9 cellular contexts compared by ENCODE assay signal in the genomic region with DNA sequence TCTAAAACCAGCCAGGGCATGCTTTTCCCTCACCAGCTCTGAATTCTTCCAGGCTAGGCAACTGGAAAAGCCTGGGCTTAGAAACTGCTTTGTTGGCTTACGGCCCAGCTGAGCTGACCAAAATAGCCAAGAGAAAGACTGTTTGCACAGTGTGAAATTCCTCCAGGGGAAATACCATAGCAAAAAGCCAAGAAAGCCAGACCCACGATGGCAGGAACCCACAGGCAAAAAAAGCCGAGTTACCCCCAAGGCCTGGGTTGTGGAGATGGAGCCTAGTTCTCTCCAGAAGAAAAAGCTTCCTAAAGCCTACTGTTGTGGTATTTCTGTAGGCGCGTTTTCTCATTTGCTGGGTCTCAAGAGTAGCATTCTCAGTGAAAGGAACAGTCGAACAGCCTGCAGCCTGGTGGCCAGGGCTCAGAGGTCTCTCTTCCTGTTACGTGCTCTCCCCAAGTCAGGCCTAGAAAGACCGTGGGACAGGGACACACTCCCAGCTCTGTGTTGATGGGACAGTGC. TPM values are rescaled to one million over a fixed set of nuclear protein-coding genes. Genes with fewer than 3 reads are reported as not detected.
DNase-seq lines count a peak whose midpoint lies in the region; ATAC-seq and TF ChIP-seq lines count a peak whose summit lies in the region.
"Had no signal": no experiment of that assay in that cellular context is flagged by ENCODE, and none has a peak within 500 bp of the region (broad histone marks: within the 10 kb centered on the region; RNA-seq: fewer than 3 reads in every experiment).

No MANE protein-coding gene starts in this region.

- TF ChIP-seq CTCF in WERI-Rb-1 (IDR thresholded peaks at IDR 0.05; ENCODE audit: low read depth, low read length): no peak

- H3K4me3 ChIP-seq in WERI-Rb-1 (ENCODE audit: low read depth, low read length): no peak overlapping the region

- no peak overlapping the region for H3K27ac ChIP-seq in WERI-Rb-1

- DNase-seq in Ammon's horn (ENCODE audit: low spot score) (peak; percentile 83), astrocyte of the hippocampus (ENCODE audit: low read depth, low spot score) (peak; percentile 97), Right ventricle myocardium superior (peak; percentile 85), posterior cingulate gyrus (peak; percentile 64 to 95 (median 72)), AML-193 (lab: John Stamatoyannopoulos, UW) (no peak), cortex of kidney (lab: John Stamatoyannopoulos, UW) (no peak), Kasumi-1 (lab: John Stamatoyannopoulos, UW) (no peak), WERI-Rb-1 (no peak)
- DNase-seq: DND-41 had no signal

- H3K27me3 ChIP-seq in WERI-Rb-1 (ENCODE audit: insufficient read depth, low read depth, severe bottlenecking): no peaks in the 10 kb centered on the region

- peaks cover 5% of the 10 kb centered on the region for H3K36me3 ChIP-seq in WERI-Rb-1

- intact Hi-C loops in Right ventricle myocardium superior (cut with DNase I): no loop called here
- intact Hi-C loops in posterior cingulate gyrus (cut with DNase I): no loop called here

- no peaks in the 10 kb centered on the region for H3K9me3 ChIP-seq in WERI-Rb-1 (ENCODE audit: severe bottlenecking)

- peak; percentile 89 for ATAC-seq in Right ventricle myocardium superior (ENCODE audit: poor library complexity)

RNA-seq across cellular contexts. Expression of a gene that starts 9.2 kb away (rescaled TPM):
- 12.4 TPM for total RNA-seq in Right ventricle myocardium superior

RNA-seq across cellular contexts. Expression of a gene that starts 36.1 kb away (rescaled TPM):
- 28.2 TPM for total RNA-seq in Right ventricle myocardium superior

RNA-seq across cellular contexts. Expression of a gene that starts 52.4 kb away (rescaled TPM):
- total RNA-seq in Right ventricle myocardium superior: not detected

RNA-seq across cellular contexts. Expression of a gene that starts 54.3 kb away (rescaled TPM):
- total RNA-seq in Right ventricle myocardium superior: 0.08 TPM

Comparison
In these comparisons a context has a peak if more than half of its experiments do, and no peak if none do; other contexts are left out.
1. DNase-seq: peak in Ammon's horn (single experiment), astrocyte of the hippocampus (single experiment), Right ventricle myocardium superior (single experiment) and posterior cingulate gyrus (10 of 10); none in AML-193 (0 of 2), cortex of kidney (single experiment), Kasumi-1 (0 of 2) and WERI-Rb-1 (single experiment).